In genomic region chr1:241582921-241583321, GRCh38 we compare ENCODE assay signal across 17 cellular contexts. TPM values are rescaled to one million over a fixed set of nuclear protein-coding genes. Genes with fewer than 3 reads are reported as not detected.
DNase-seq lines count a peak whose midpoint lies in the region; ATAC-seq, FAIRE-seq and TF ChIP-seq lines count a peak whose summit lies in the region.
"Had no signal": no experiment of that assay in that cellular context is flagged by ENCODE, and none has a peak within 500 bp of the region (broad histone marks: within the 10 kb centered on the region; RNA-seq: fewer than 3 reads in every experiment).

No MANE protein-coding gene starts in this region.

- no peaks in the 10 kb centered on the region for H3K9me3 ChIP-seq in breast epithelium
- H3K9me3 ChIP-seq in keratinocyte (ENCODE audit: control insufficient read depth, low read depth, low read length) = no peaks in the 10 kb centered on the region

- peaks cover 24 to 39% of the 10 kb centered on the region in 2 donors for H3K4me1 Mint-ChIP-seq in stimulated activated naive B cell treated with anti-CD40 and anti-IgM and Interleukin-4, amounts not matched to agents 10 μg/mL and 1 μg/mL and 100 μg/mL, for 72 hours

- no peak overlapping the region for H2AFZ ChIP-seq in keratinocyte (ENCODE audit: control insufficient read depth, low read length)

- H3K4me3 ChIP-seq in breast epithelium (no peak overlapping the region), keratinocyte (ENCODE audit: control insufficient read depth in 2 of 3, extremely low read depth in 1 of 3, insufficient read depth in 2 of 3, low read depth in 1 of 3, low read length in 3 of 3) (no peak overlapping the region)
- H3K4me3 ChIP-seq: BLaER1 treated with 17β-estradiol and CSF1 and Interleukin-3, amounts not matched to agents 10 nM and 100 nM; K562 had no signal

- no peaks in the 10 kb centered on the region for H3K36me3 ChIP-seq in breast epithelium
- H3K36me3 ChIP-seq in keratinocyte (ENCODE audit: control insufficient read depth in 2 of 2, extremely low read depth in 1 of 2, insufficient read depth in 2 of 2, low read length in 2 of 2) = no peaks in the 10 kb centered on the region

- H3K9ac ChIP-seq in keratinocyte (ENCODE audit: control insufficient read depth, extremely low read depth, insufficient read depth, low read length) = no peak overlapping the region
- H3K9ac ChIP-seq: BLaER1 treated with 17β-estradiol and CSF1 and Interleukin-3, amounts not matched to agents 10 nM and 100 nM had no signal

- dilution Hi-C loops in keratinocyte (cut with MboI; ENCODE audit: extremely low pct_ligation_motif_present, low sequenced_read_pairs) = no loop called here

- no peaks in the 10 kb centered on the region for H3K9me1 ChIP-seq in keratinocyte (ENCODE audit: control insufficient read depth, extremely low read depth, insufficient read depth, low read length)

- intact Hi-C loops in breast epithelium (cut with DNase I; ENCODE audit: low total_unique reads) = no loop called here

- H3K9me3 Mint-ChIP-seq in stimulated activated naive B cell treated with anti-CD40 and anti-IgM and Interleukin-4, amounts not matched to agents 10 μg/mL and 1 μg/mL and 100 μg/mL, for 72 hours = peaks cover 6 to 11% of the 10 kb centered on the region in 2 donors

- peak overlapping the region; percentile 80 for H3K27ac Mint-ChIP-seq in stimulated activated naive B cell treated with anti-CD40 and anti-IgM and Interleukin-4, amounts not matched to agents 10 μg/mL and 1 μg/mL and 100 μg/mL, for 72 hours

- H3K4me3 Mint-ChIP-seq in stimulated activated naive B cell treated with anti-CD40 and anti-IgM and Interleukin-4, amounts not matched to agents 10 μg/mL and 1 μg/mL and 100 μg/mL, for 72 hours = no peak overlapping the region

- peak; percentile 2 for DNase-seq in NCI-H2029 treated with DMSO at 0.1 percent for 48 hours (lab: John Stamatoyannopoulos, UW)
- no peak for DNase-seq in NCI-H2029 (lab: John Stamatoyannopoulos, UW)
- peak; percentile 52 to 91 for DNase-seq in breast epithelium (ENCODE audit: low spot score in 2 of 2)
- peak; percentile 99 for DNase-seq in keratinocyte (ENCODE audit: low read depth, low spot score)
- DNase-seq in stimulated activated naive B cell treated with anti-CD40 and anti-IgM and Interleukin-4, amounts not matched to agents 10 μg/mL and 1 μg/mL and 100 μg/mL, for 72 hours = no peak
- no peak for DNase-seq in 8988T
- DNase-seq in substantia nigra (lab: John Stamatoyannopoulos, UW) = no peak
- DNase-seq in SIG-M5 (lab: John Stamatoyannopoulos, UW) = no peak
- DNase-seq: EL, NCI-H1436, NCI-H2081 treated with DMSO at 0.1 percent for 48 hours, NCI-H524 had no signal

- H3K79me2 ChIP-seq in keratinocyte (ENCODE audit: control insufficient read depth, insufficient read depth, low read length) = no peaks in the 10 kb centered on the region

- ATAC-seq in stimulated activated naive B cell treated with anti-CD40 and anti-IgM and Interleukin-4, amounts not matched to agents 10 μg/mL and 1 μg/mL and 100 μg/mL, for 72 hours (replicated peaks) = no peak
- ATAC-seq: K562 had no signal

- H4K20me1 ChIP-seq in keratinocyte (ENCODE audit: control insufficient read depth, extremely low read depth, insufficient read depth, low read length) = no peaks in the 10 kb centered on the region
- H4K20me1 ChIP-seq: BLaER1 treated with 17β-estradiol and CSF1 and Interleukin-3, amounts not matched to agents 10 nM and 100 nM had no signal

- TF ChIP-seq POLR2A in breast epithelium (IDR thresholded peaks at IDR 0.05) = no peak

- no peaks in the 10 kb centered on the region for H3K4me1 ChIP-seq in breast epithelium
- H3K4me1 ChIP-seq in keratinocyte (ENCODE audit: control insufficient read depth, extremely low read depth, insufficient read depth, low read length) = peaks cover 15% of the 10 kb centered on the region
- H3K4me1 ChIP-seq: BLaER1 treated with 17β-estradiol and CSF1 and Interleukin-3, amounts not matched to agents 10 nM and 100 nM had no signal

- TF ChIP-seq CTCF in breast epithelium (IDR thresholded peaks at IDR 0.05) (no peak), keratinocyte (optimal IDR thresholded peaks at IDR 0.05 in 1 of 3, IDR thresholded peaks at IDR 0.05 in 1 of 3, conservative IDR thresholded peaks at IDR 0.05 in 1 of 3; ENCODE audit: extremely low read depth in 1 of 3, insufficient read depth in 2 of 3, low read length in 3 of 3) (peak in 1 of 3 experiments; percentile 40)

- H3K27me3 ChIP-seq in breast epithelium = no peaks in the 10 kb centered on the region
- H3K27me3 ChIP-seq in keratinocyte (ENCODE audit: control insufficient read depth, extremely low read depth, insufficient read depth, low read length) = no peaks in the 10 kb centered on the region
- H3K27me3 ChIP-seq: BLaER1 treated with 17β-estradiol and CSF1 and Interleukin-3, amounts not matched to agents 10 nM and 100 nM had no signal

- peak overlapping the region; percentile 26 for H3K4me2 ChIP-seq in keratinocyte (ENCODE audit: control insufficient read depth, extremely low read depth, insufficient read depth, low read depth, low read length)
- H3K4me2 ChIP-seq: BLaER1 treated with 17β-estradiol and CSF1 and Interleukin-3, amounts not matched to agents 10 nM and 100 nM had no signal

- peaks cover 62 to 65% of the 10 kb centered on the region in 2 donors for H3K36me3 Mint-ChIP-seq in stimulated activated naive B cell treated with anti-CD40 and anti-IgM and Interleukin-4, amounts not matched to agents 10 μg/mL and 1 μg/mL and 100 μg/mL, for 72 hours

- H3K27ac ChIP-seq in breast epithelium (peak overlapping the region; percentile 46 to 69), keratinocyte (ENCODE audit: control insufficient read depth, insufficient read depth, low read length) (peak overlapping the region; percentile 61), substantia nigra (ENCODE audit: low read depth, low read length, poor library complexity, severe bottlenecking) (no peak overlapping the region)
- H3K27ac ChIP-seq: 22Rv1; BLaER1 treated with 17β-estradiol and CSF1 and Interleukin-3, amounts not matched to agents 10 nM and 100 nM had no signal

- FAIRE-seq in keratinocyte (lab: Jason Lieb, UNC) = peak; percentile 99
- FAIRE-seq: H54, RCC 7860 had no signal

- no peaks in the 10 kb centered on the region for H3K27me3 Mint-ChIP-seq in stimulated activated naive B cell treated with anti-CD40 and anti-IgM and Interleukin-4, amounts not matched to agents 10 μg/mL and 1 μg/mL and 100 μg/mL, for 72 hours

RNA-seq across cellular contexts. Expression of gene KMO, which starts 50.7 kb away (rescaled TPM):
- 1 to 10 TPM; 1.1 to 4.3 (median 1.9) TPM for total RNA-seq in breast epithelium
- 4.4 to 21.0 TPM (median 4.7 TPM) in 3 replicates for polyA plus RNA-seq in keratinocyte
- not detected for polyA plus RNA-seq in keratinocyte (2011; ENCODE audit: low read depth)
- 4.7 and 8.9 TPM in 2 replicates for polyA plus RNA-seq in keratinocyte (2011; cell fraction: cytosol; rRNA removed)
- polyA plus RNA-seq in keratinocyte (2011; cell fraction: nucleus; rRNA removed) = 8.3 and 13.4 TPM in 2 replicates
- 0.17 and 2.0 TPM in 2 replicates for polyA plus RNA-seq in keratinocyte (2012; ENCODE audit: low replicate concordance)
- 1.9 to 22.2 TPM (median 5.0 TPM) in 3 replicates for polyA minus RNA-seq in keratinocyte
- 4.0 TPM for polyA minus RNA-seq in keratinocyte (2011; cell fraction: cytosol; rRNA and poly(A)+ RNA removed)
- 4.4 and 9.1 TPM in 2 replicates for polyA minus RNA-seq in keratinocyte (2011; cell fraction: nucleus; rRNA and poly(A)+ RNA removed)

RNA-seq across cellular contexts. Expression of gene CHML, which starts 57.2 kb away (rescaled TPM):
- total RNA-seq in breast epithelium = 1 to 10 TPM; 6.4 to 7.5 (median 7.2) TPM
- polyA plus RNA-seq in keratinocyte = 5.2 to 8.3 TPM (median 7.3 TPM) in 3 replicates
- polyA plus RNA-seq in keratinocyte (2011; ENCODE audit: low read depth) = 3.7 TPM
- polyA plus RNA-seq in keratinocyte (2011; cell fraction: cytosol; rRNA removed) = 2.0 and 6.1 TPM in 2 replicates
- 8.0 and 10.0 TPM in 2 replicates for polyA plus RNA-seq in keratinocyte (2011; cell fraction: nucleus; rRNA removed)
- 3.6 and 6.4 TPM in 2 replicates for polyA plus RNA-seq in keratinocyte (2012; ENCODE audit: low replicate concordance)
- 13.1 to 28.4 TPM (median 22.4 TPM) in 3 replicates for polyA minus RNA-seq in keratinocyte
- polyA minus RNA-seq in keratinocyte (2011; cell fraction: cytosol; rRNA and poly(A)+ RNA removed) = 9.0 TPM
- 10.2 and 19.5 TPM in 2 replicates for polyA minus RNA-seq in keratinocyte (2011; cell fraction: nucleus; rRNA and poly(A)+ RNA removed)

RNA-seq across cellular contexts. Expression of gene OPN3, which starts 57.2 kb away (rescaled TPM):
- 10 to 100 TPM; 12.0 to 22.4 (median 16.1) TPM for total RNA-seq in breast epithelium
- 33.4 to 65.0 TPM (median 48.4 TPM) in 3 replicates for polyA plus RNA-seq in keratinocyte
- polyA plus RNA-seq in keratinocyte (2011; ENCODE audit: low read depth) = 15.3 TPM
- polyA plus RNA-seq in keratinocyte (2011; cell fraction: cytosol; rRNA removed) = 31.8 and 54.4 TPM in 2 replicates
- 23.5 and 27.7 TPM in 2 replicates for polyA plus RNA-seq in keratinocyte (2011; cell fraction: nucleus; rRNA removed)
- polyA plus RNA-seq in keratinocyte (2012; ENCODE audit: low replicate concordance) = 22.1 and 36.1 TPM in 2 replicates
- polyA minus RNA-seq in keratinocyte = 26.1 to 46.6 TPM (median 33.7 TPM) in 3 replicates
- polyA minus RNA-seq in keratinocyte (2011; cell fraction: cytosol; rRNA and poly(A)+ RNA removed) = 42.2 TPM
- polyA minus RNA-seq in keratinocyte (2011; cell fraction: nucleus; rRNA and poly(A)+ RNA removed) = 13.8 and 23.7 TPM in 2 replicates

Comparison
In these comparisons a context has a peak if more than half of its experiments do, and no peak if none do; other contexts are left out.
1. DNase-seq: peak in NCI-H2029 treated with DMSO at 0.1 percent for 48 hours (single experiment), breast epithelium (2 of 2) and keratinocyte (single experiment); none in NCI-H2029 (single experiment), stimulated activated naive B cell treated with anti-CD40 and anti-IgM and Interleukin-4, amounts not matched to agents 10 μg/mL and 1 μg/mL and 100 μg/mL, for 72 hours (single experiment), 8988T (single experiment), substantia nigra (0 of 49) and SIG-M5 (single experiment).